In the genomic region with DNA sequence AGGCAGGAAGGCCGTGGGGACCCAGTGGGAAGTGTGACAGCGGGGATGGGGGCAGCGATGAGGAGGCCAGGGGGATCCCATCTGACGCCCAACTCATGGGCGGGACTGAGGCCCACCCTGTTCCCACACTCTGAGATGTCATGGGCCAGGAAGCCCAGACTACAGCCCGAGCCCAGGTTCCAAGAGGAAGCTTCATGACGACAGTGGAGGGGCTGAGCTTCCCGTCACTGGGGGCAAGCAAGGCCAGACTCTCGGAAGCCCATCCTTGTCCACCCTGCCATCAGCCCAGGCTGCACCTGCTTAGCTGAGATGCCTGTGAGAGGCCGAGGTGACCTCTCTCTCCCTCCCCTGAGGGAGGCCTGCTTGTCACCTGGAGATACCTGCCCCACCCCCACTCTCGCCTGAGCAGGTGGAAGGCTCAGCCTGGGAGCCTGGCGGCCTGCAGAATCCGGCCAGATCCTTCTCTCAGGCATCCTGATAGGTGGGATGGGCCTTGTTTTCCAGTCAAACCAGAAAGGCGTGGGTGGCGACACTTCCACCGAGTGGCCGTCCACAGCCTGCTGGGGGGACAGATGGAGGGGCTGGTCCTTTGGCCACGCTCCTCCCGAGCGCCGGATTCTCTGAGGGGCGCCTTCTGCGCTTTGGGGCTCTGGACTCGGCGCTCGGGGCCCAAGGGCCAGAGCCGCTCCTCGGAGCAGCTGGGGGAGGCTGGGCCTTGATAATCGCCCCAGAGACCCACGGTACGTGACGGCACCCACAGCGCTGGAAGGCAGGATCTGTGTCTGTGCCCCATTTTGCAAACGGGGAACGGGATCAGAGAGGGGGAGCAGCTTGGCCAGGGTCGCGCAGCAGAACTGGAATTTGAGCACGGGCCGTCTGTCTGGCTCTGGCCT, we compare ENCODE assay signal across 8 cellular contexts. TPM values are rescaled to one million over a fixed set of nuclear protein-coding genes. Genes with fewer than 3 reads are reported as not detected.
DNase-seq lines count a peak whose midpoint lies in the region; ATAC-seq and TF ChIP-seq lines count a peak whose summit lies in the region.

No MANE protein-coding gene starts in this region.

- no peak for TF ChIP-seq CTCF in OCI-LY3 (IDR thresholded peaks at IDR 0.05; ENCODE audit: low read depth, low read length)
- TF ChIP-seq CTCF in epithelial cell of proximal tubule (conservative IDR thresholded peaks at IDR 0.05; ENCODE audit: low read depth, low read length), result no peak
- TF ChIP-seq CTCF in retinal pigment epithelial cell (conservative IDR thresholded peaks at IDR 0.05; ENCODE audit: low read depth, low read length), result no peak

- H2AFZ ChIP-seq in OCI-LY3 (ENCODE audit: low read depth, low read length), result no peak overlapping the region

- H3K27ac ChIP-seq in OCI-LY3 (ENCODE audit: low read length), result peak overlapping the region; percentile 3; the same call in 1 of the 2 replicates

- H3K4me2 ChIP-seq in OCI-LY3 (ENCODE audit: low read length), result peak overlapping the region; percentile 92

- peaks cover 78% of the 10 kb centered on the region for H4K20me1 ChIP-seq in OCI-LY3 (ENCODE audit: insufficient read depth, low read length)

- peaks cover 46% of the 10 kb centered on the region for H3K4me1 ChIP-seq in OCI-LY3 (ENCODE audit: low read length)

- H3K36me3 ChIP-seq in OCI-LY3 (replicated peaks; ENCODE audit: low read depth, low read length), result peaks cover 28% of the 10 kb centered on the region

- H3K27me3 ChIP-seq in OCI-LY3 (ENCODE audit: low read depth, low read length), result no peaks in the 10 kb centered on the region

- H3K4me3 ChIP-seq in OCI-LY3 (ENCODE audit: low read length), result peak overlapping the region; percentile 87
- peak overlapping the region; percentile 56 for H3K4me3 ChIP-seq in epithelial cell of proximal tubule (ENCODE audit: low read depth, low read length)
- H3K4me3 ChIP-seq in retinal pigment epithelial cell (ENCODE audit: low read length), result peak overlapping the region; percentile 12

- no peak for ATAC-seq in HG02870 (IDR thresholded peaks at IDR 0.05; ENCODE audit: unreplicated experiment)
- ATAC-seq in GM19467 (IDR thresholded peaks at IDR 0.05; ENCODE audit: unreplicated experiment), result no peak

- H3K9ac ChIP-seq in OCI-LY3 (ENCODE audit: low read length), result 0 out of 2 replicates have a peak overlapping the region, but pooled peaks have one; percentile 2

- TF ChIP-seq POLR2A in erythroblast (IDR thresholded peaks at IDR 0.05; ENCODE audit: low read length), result no peak

- peaks cover 88% of the 10 kb centered on the region for H3K79me2 ChIP-seq in OCI-LY3 (ENCODE audit: low read length)

- DNase-seq in DMS153 treated with DMSO at 0.1 percent for 48 hours (lab: John Stamatoyannopoulos, UW; ENCODE audit: unreplicated experiment) (peak; percentile 40), epithelial cell of proximal tubule (ENCODE audit: low read depth) (no peak), retinal pigment epithelial cell (ENCODE audit: low read depth) (no peak), erythroblast (lab: John Stamatoyannopoulos, UW) (no peak), NOMO-1 treated with DMSO at 0.1 percent for 48 hours (lab: John Stamatoyannopoulos, UW; ENCODE audit: unreplicated experiment) (no peak)

- no peaks in the 10 kb centered on the region for H3K9me3 ChIP-seq in OCI-LY3 (ENCODE audit: insufficient read depth, low read length)

RNA-seq across cellular contexts. Expression of a gene that starts 4.8 kb away (rescaled TPM):
- 22.1 and 28.1 TPM in 2 replicates for total RNA-seq in epithelial cell of proximal tubule

RNA-seq across cellular contexts. Expression of a gene that starts 54.4 kb away (rescaled TPM):
- 26.7 and 31.5 TPM in 2 replicates for total RNA-seq in epithelial cell of proximal tubule

Comparison
In these comparisons a context has a peak if more than half of its experiments do, and no peak if none do; other contexts are left out.
1. H3K4me3 ChIP-seq: peak in every context shown above with its lines; median percentile 87 in OCI-LY3; 56 in epithelial cell of proximal tubule; 12 in retinal pigment epithelial cell.